In the genomic region with DNA sequence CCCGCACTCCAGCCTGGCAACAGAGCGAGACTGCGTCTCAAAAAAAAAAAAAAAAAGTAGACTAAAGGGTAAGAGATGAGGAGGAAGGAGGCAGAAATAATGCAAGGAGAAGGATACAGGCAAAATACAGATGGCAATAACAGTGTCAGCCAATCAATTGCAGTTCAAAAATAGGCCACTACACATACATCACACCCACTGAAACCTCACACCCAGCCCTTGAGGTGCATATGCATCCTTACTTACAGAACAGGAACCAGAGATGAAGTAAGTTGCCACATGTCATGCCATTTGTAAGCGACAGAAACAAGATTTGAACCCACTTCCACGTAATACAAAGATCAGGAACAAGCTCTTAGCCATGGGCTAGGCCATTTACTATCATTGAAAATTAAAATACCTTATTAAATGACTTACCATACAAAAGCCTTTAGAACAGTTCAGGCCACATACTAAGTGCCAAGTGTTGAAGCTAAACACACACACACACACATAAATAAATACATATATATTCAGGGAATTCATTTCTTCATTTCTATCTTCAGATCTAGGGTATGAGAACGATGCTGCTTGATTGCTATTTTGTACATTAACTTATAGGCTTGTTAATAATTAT, we compare ENCODE assay signal across 8 cellular contexts.
DNase-seq lines count a peak whose midpoint lies in the region; FAIRE-seq and TF ChIP-seq lines count a peak whose summit lies in the region.

No MANE protein-coding gene starts in this region.

- peaks cover 60% of the 10 kb centered on the region for H3K4me1 Mint-ChIP-seq in activated CD4-positive, alpha-beta T cell treated with anti-CD3 and anti-CD28 coated beads, Interleukin-2, amount 10 ng/mL, durations not matched to agents 7 days and 5 days

- FAIRE-seq in H54 (lab: Jason Lieb, UNC), result no peak

- peak; percentile 76 for DNase-seq in activated CD4-positive, alpha-beta T cell treated with anti-CD3 and anti-CD28 coated beads, Interleukin-2, amount 10 ng/mL, durations not matched to agents 7 days and 5 days
- DNase-seq in esophagus squamous epithelium (lab: John Stamatoyannopoulos, UW), result no peak
- peak; percentile 24 for DNase-seq in stimulated activated CD8-positive, alpha-beta memory T cell treated with anti-CD3 and anti-CD28 coated beads, Interleukin-4, amount 100 ng/mL, for 24 hours (ENCODE audit: low read depth)
- DNase-seq in 8988T, result no peak
- no peak for DNase-seq in H54 (ENCODE audit: insufficient read length, low spot score)
- no peak for DNase-seq in dedifferentiated amniotic fluid mesenchymal stem cell (ENCODE audit: extremely low spot score)
- DNase-seq in HPDE6-E6E7 (ENCODE audit: extremely low spot score), result no peak

- H3K4me3 Mint-ChIP-seq in activated CD4-positive, alpha-beta T cell treated with anti-CD3 and anti-CD28 coated beads, Interleukin-2, amount 10 ng/mL, durations not matched to agents 7 days and 5 days, result peak overlapping the region; percentile 23

- TF ChIP-seq POLR2A in esophagus squamous epithelium (IDR thresholded peaks at IDR 0.05) (no peak), H54 (IDR thresholded peaks at IDR 0.05; ENCODE audit: low read depth, low read length) (no peak)

- H3K36me3 ChIP-seq in KOPT-K1 (ENCODE audit: insufficient read depth, low read length) (peaks cover 70% of the 10 kb centered on the region), esophagus squamous epithelium (peaks cover 0 to 37% (median 3%) of the 10 kb centered on the region in 3 donors)

- H3K36me3 Mint-ChIP-seq in activated CD4-positive, alpha-beta T cell treated with anti-CD3 and anti-CD28 coated beads, Interleukin-2, amount 10 ng/mL, durations not matched to agents 7 days and 5 days (ENCODE audit: low read depth), result peaks cover 60% of the 10 kb centered on the region

- peak overlapping the region; percentile 82 for H3K27ac Mint-ChIP-seq in activated CD4-positive, alpha-beta T cell treated with anti-CD3 and anti-CD28 coated beads, Interleukin-2, amount 10 ng/mL, durations not matched to agents 7 days and 5 days

- no peak overlapping the region for H3K4me3 ChIP-seq in esophagus squamous epithelium

- H3K9me3 Mint-ChIP-seq in activated CD4-positive, alpha-beta T cell treated with anti-CD3 and anti-CD28 coated beads, Interleukin-2, amount 10 ng/mL, durations not matched to agents 7 days and 5 days, result peaks cover 15% of the 10 kb centered on the region

- TF ChIP-seq CTCF in esophagus squamous epithelium (IDR thresholded peaks at IDR 0.05), result peak in 2 of 6 experiments; percentile 14 to 20

- POLR2A ChIA-PET in activated CD4-positive, alpha-beta T cell treated with anti-CD3 and anti-CD28 coated beads, Interleukin-2, amount 10 ng/mL, durations not matched to agents 7 days and 5 days (lab: Charles Lee), result no interaction called here

- H3K4me1 ChIP-seq in esophagus squamous epithelium, result peaks cover 0 to 30% (median 16%) of the 10 kb centered on the region in 3 donors

- CTCF ChIA-PET in activated CD4-positive, alpha-beta T cell treated with anti-CD3 and anti-CD28 coated beads, Interleukin-2, amount 10 ng/mL, durations not matched to agents 7 days and 5 days (lab: Charles Lee), result interaction anchor here (0.6 to 1.9 kb wide), 6 partner anchors 11 to 95 kb away, joined by 3 to 7 read pairs (median 3); no protein-coding TSS in a partner anchor

- no peaks in the 10 kb centered on the region for H3K27me3 ChIP-seq in esophagus squamous epithelium

- no peaks in the 10 kb centered on the region for H3K27me3 Mint-ChIP-seq in activated CD4-positive, alpha-beta T cell treated with anti-CD3 and anti-CD28 coated beads, Interleukin-2, amount 10 ng/mL, durations not matched to agents 7 days and 5 days

- intact Hi-C loops in esophagus squamous epithelium (cut with DNase I), result no loop called here

- 59 to 73% methylated on average over 5 to 6 of the region's 6 CpGs for WGBS in esophagus squamous epithelium, 2 donors

- H3K27ac ChIP-seq in KOPT-K1 (ENCODE audit: low read depth, low read length, poor library complexity, severe bottlenecking) (peak overlapping the region; percentile 77), esophagus squamous epithelium (peak overlapping the region; percentile 42 to 80 (median 76))

- H3K9me3 ChIP-seq in KOPT-K1 (ENCODE audit: insufficient read depth, low read length, poor library complexity, severe bottlenecking) (peaks cover 22% of the 10 kb centered on the region), esophagus squamous epithelium (peaks cover 0 to 13% (median 11%) of the 10 kb centered on the region in 3 donors)

Comparison
In these comparisons a context has a peak if more than half of its experiments do, and no peak if none do; other contexts are left out.
1. DNase-seq: peak in activated CD4-positive, alpha-beta T cell treated with anti-CD3 and anti-CD28 coated beads, Interleukin-2, amount 10 ng/mL, durations not matched to agents 7 days and 5 days (single experiment) and stimulated activated CD8-positive, alpha-beta memory T cell treated with anti-CD3 and anti-CD28 coated beads, Interleukin-4, amount 100 ng/mL, for 24 hours (single experiment); none in esophagus squamous epithelium (single experiment), 8988T (single experiment), H54 (single experiment), dedifferentiated amniotic fluid mesenchymal stem cell (single experiment) and HPDE6-E6E7 (single experiment).